ENCODE assay signal across 1 cellular context in genomic region chr7:23597908-23598224, GRCh38.
TF ChIP-seq lines count a peak whose summit lies in the region.

No MANE protein-coding gene starts in this region.

TF ChIP-seq in SK-N-SH treated with all-trans-retinoic acid at 6 μM for 48 hours, 23 proteins besides CTCF, POLR2A, EP300 and RAD21 (continued from another document):
- no peak for TF ChIP-seq PATZ1 (CRISPR knock-in tag; IDR thresholded peaks at IDR 0.05; ENCODE audit: borderline replicate concordance)
- TF ChIP-seq ZNF8 (CRISPR knock-in tag; IDR thresholded peaks at IDR 0.05) = no peak
- TF ChIP-seq ESRRG (CRISPR knock-in tag; IDR thresholded peaks at IDR 0.05) = no peak
- TF ChIP-seq GLIS3 (CRISPR knock-in tag; IDR thresholded peaks at IDR 0.05) = no peak
- no peak for TF ChIP-seq CREB5 (CRISPR knock-in tag; IDR thresholded peaks at IDR 0.05; ENCODE audit: low read depth)
